In genomic region chr5:140145818-140146522, GRCh38 we compare ENCODE assay signal across 8 cellular contexts. TPM values are rescaled to one million over a fixed set of nuclear protein-coding genes. Genes with fewer than 3 reads are reported as not detected.
DNase-seq lines count a peak whose midpoint lies in the region; ATAC-seq, FAIRE-seq and TF ChIP-seq lines count a peak whose summit lies in the region.

No MANE protein-coding gene starts in this region.

- BruUV-seq in GM12878 (replicated peaks; lab: Mats Ljungman, UMichigan), result no TSS peak

- no peak for TF ChIP-seq EP300 in GM12878 (IDR thresholded peaks at IDR 0.05; ENCODE audit: borderline replicate concordance in 1 of 2, control insufficient read depth in 1 of 2, low read depth in 2 of 2, low read length in 2 of 2)

- peaks cover 31% of the 10 kb centered on the region for H3K27me3 Mint-ChIP-seq in T-helper 2 cell treated with Interferon-gamma antibody and Interleukin-4, amounts not matched to agents 5 μg/mL and 100 μg/mL, for 36 hours (ENCODE audit: low read depth)

- intact Hi-C loops in GM12878 (cut with micrococcal nuclease; ENCODE audit: unreplicated experiment), result loop anchor here (2.0 kb wide), 1 partner anchor 29 kb away; no protein-coding TSS in a partner anchor

- H3K79me2 ChIP-seq in GM12878 (ENCODE audit: control insufficient read depth, insufficient read depth, low read length), result no peaks in the 10 kb centered on the region

- H3K27ac Mint-ChIP-seq in T-helper 2 cell treated with Interferon-gamma antibody and Interleukin-4, amounts not matched to agents 5 μg/mL and 100 μg/mL, for 36 hours, result no peak overlapping the region

- POLR2A ChIA-PET in GM12878 (lab: Charles Lee) (interaction anchor here (1.4 kb wide), 1 partner anchor 25 kb away, joined by 3 read pairs; no protein-coding TSS in a partner anchor), HEK293T (lab: Yijun Ruan, JAX) (interaction anchor here (0.7 to 1.0 kb wide), 2 partner anchors 23 to 38 kb away, joined by 3 to 4 read pairs; no protein-coding TSS in a partner anchor)

- H3K27ac ChIP-seq in GM12878 (ENCODE audit: control insufficient read depth, insufficient read depth), result no peak overlapping the region

- SMC1A ChIA-PET in GM12878 (lab: Charles Lee; ENCODE audit: uncharacterized antibody, unreplicated experiment), result interaction anchor here (0.7 to 2.2 kb wide), 12 partner anchors 9 to 145 kb away, joined by 3 to 9 read pairs (median 3); no protein-coding TSS in a partner anchor

- H3K36me3 Mint-ChIP-seq in T-helper 2 cell treated with Interferon-gamma antibody and Interleukin-4, amounts not matched to agents 5 μg/mL and 100 μg/mL, for 36 hours (ENCODE audit: low read depth), result peaks cover 2% of the 10 kb centered on the region

- H3K4me3 Mint-ChIP-seq in T-helper 2 cell treated with Interferon-gamma antibody and Interleukin-4, amounts not matched to agents 5 μg/mL and 100 μg/mL, for 36 hours, result no peak overlapping the region

- in situ Hi-C loops in GM12878 (cut with MboI), result no loop called here

- CTCF ChIA-PET in GM12878 (lab: Yijun Ruan, JAX) (interaction anchor here (0.7 to 19.8 kb wide), 20 partner anchors 8 to 359 kb away, joined by 3 to 353 read pairs (median 4); no protein-coding TSS in a partner anchor), HEK293T (lab: Yijun Ruan, JAX) (interaction anchor here (2.7 kb wide), 1 partner anchor 9 kb away, joined by 15 read pairs; no protein-coding TSS in a partner anchor)

- no peaks in the 10 kb centered on the region for H3K36me3 ChIP-seq in GM12878 (ENCODE audit: control insufficient read depth in 2 of 2, insufficient read depth in 2 of 2, low read length in 1 of 2)

- peak; percentile 53 for DNase-seq in T-helper 2 cell treated with Interferon-gamma antibody and Interleukin-4, amounts not matched to agents 5 μg/mL and 100 μg/mL, for 36 hours (ENCODE audit: low spot score)
- DNase-seq in GM12878 (ENCODE audit: low read depth, low spot score) (no peak), hypothalamus (lab: John Stamatoyannopoulos, UW) (peak in 36 of 51 donors; percentile 19 to 77 (median 42)), renal cortical epithelial cell (ENCODE audit: low read depth) (peak; percentile 28), NCI-H82 (lab: John Stamatoyannopoulos, UW) (no peak), HEK293T (ENCODE audit: extremely low spot score) (no peak)

- H3K4me1 ChIP-seq in GM12878 (ENCODE audit: control insufficient read depth, insufficient read depth, low read length), result peaks cover 6% of the 10 kb centered on the region; the same call in 1 of the 2 replicates

- RAD21 ChIA-PET in GM12878 (lab: Charles Lee; ENCODE audit: unreplicated experiment), result interaction anchor here (0.7 to 2.3 kb wide), 7 partner anchors 10 to 72 kb away, joined by 3 to 11 read pairs (median 5); no protein-coding TSS in a partner anchor

- 8% methylated on average over 57 of the region's 64 CpGs for WGBS in GM12878 (ENCODE audit: insufficient coverage, insufficient replicate concordance, low lambda C conversion rate, missing lambda C conversion rate)

- H3K4me3 ChIP-seq in GM08714 (ENCODE audit: low read length), result peak overlapping the region; percentile 7; the same call in 1 of the 2 replicates
- peak overlapping the region; percentile 23; the same call in 1 of the 2 replicates for H3K4me3 ChIP-seq in GM12878

- peaks cover 4% of the 10 kb centered on the region; the same call in 1 of the 2 replicates for H4K20me1 ChIP-seq in GM12878 (ENCODE audit: control insufficient read depth, insufficient read depth)

- TF ChIP-seq CTCF in GM12878 (IDR thresholded peaks at IDR 0.05 in 2 of 3, conservative IDR thresholded peaks at IDR 0.05 in 1 of 3; ENCODE audit: control insufficient read depth in 2 of 3, extremely low read depth in 1 of 3, insufficient read depth in 1 of 3, low read depth in 3 of 3, low read length in 3 of 3), result peak; percentile 51 to 58 (median 57); a peak in 5 of 6 replicates

- FAIRE-seq in GM12878 (lab: Jason Lieb, UNC), result no peak

- no peak for TF ChIP-seq POLR2A in GM12878 (IDR thresholded peaks at IDR 0.05; ENCODE audit: low read depth, low read length)

- ATAC-seq in HG03159 (IDR thresholded peaks at IDR 0.05; ENCODE audit: unreplicated experiment), result peak; percentile 55
- peak; percentile 91 for ATAC-seq in GM12878

- no peak overlapping the region for H2AFZ ChIP-seq in GM12878 (ENCODE audit: control insufficient read depth, low read depth, low read length)

- no peak overlapping the region for H3K9ac ChIP-seq in GM12878 (ENCODE audit: control insufficient read depth, insufficient read depth, low read length)

- peaks cover 6% of the 10 kb centered on the region in 2 experiments; a peak in 3 of 4 replicates for H3K27me3 ChIP-seq in GM12878 (replicated peaks in 1 of 2; ENCODE audit: control insufficient read depth in 2 of 2, insufficient read depth in 2 of 2, low read length in 1 of 2)

- peaks cover 5% of the 10 kb centered on the region for H3K4me1 Mint-ChIP-seq in T-helper 2 cell treated with Interferon-gamma antibody and Interleukin-4, amounts not matched to agents 5 μg/mL and 100 μg/mL, for 36 hours (ENCODE audit: low read depth)

- H3K4me2 ChIP-seq in GM12878 (ENCODE audit: control insufficient read depth, insufficient read depth), result peak overlapping the region; percentile 43

- H3K9me3 ChIP-seq in GM12878 (replicated peaks; ENCODE audit: control insufficient read depth, insufficient read depth, low read length), result no peaks in the 10 kb centered on the region

- TF ChIP-seq RAD21 in GM12878 (IDR thresholded peaks at IDR 0.05; ENCODE audit: insufficient read depth, low read depth, low read length), result 0 out of 2 replicates have a peak, but pooled peaks have one; percentile 6

- no peaks in the 10 kb centered on the region for H3K9me3 Mint-ChIP-seq in T-helper 2 cell treated with Interferon-gamma antibody and Interleukin-4, amounts not matched to agents 5 μg/mL and 100 μg/mL, for 36 hours

TF ChIP-seq in GM12878, 131 proteins besides CTCF, POLR2A, EP300 and RAD21 (continues in another document):
- peak; percentile 47 for TF ChIP-seq SUZ12 (IDR thresholded peaks at IDR 0.05; ENCODE audit: unreplicated experiment)

TF ChIP-seq in HEK293T, 16 proteins besides CTCF, POLR2A, EP300 and RAD21 (continues in another document):
- TF ChIP-seq L3MBTL2 (conservative IDR thresholded peaks at IDR 0.05), result no peak
- no peak for TF ChIP-seq NFRKB (IDR thresholded peaks at IDR 0.05)

RNA-seq across cellular contexts. Expression of gene IGIP, which starts 20.2 kb away (rescaled TPM):
- 5.8 and 6.6 TPM in 2 replicates for total RNA-seq in GM12878 (2013; cell fraction: nucleolus; rRNA removed)
- total RNA-seq in GM12878 (2014; rRNA removed) (2.4 and 2.7 TPM in 2 replicates), GM12878 (2014; rRNA removed; fragmentation: Illumina TruSeq; extraction: Trizol) (2.5 and 3.4 TPM in 2 replicates), GM12878 (2021) (2.7 and 3.1 TPM in 2 replicates), renal cortical epithelial cell (4.5 and 17.2 TPM in 2 replicates)
- 1.1 TPM for polyA plus RNA-seq in GM12878 (2011; ENCODE audit: low read depth)
- polyA plus RNA-seq in GM12878 (2011; rRNA removed) (2.7 and 3.7 TPM in 2 replicates), GM12878 (2014; fragmentation: Illumina TruSeq; extraction: Trizol) (3.3 and 3.6 TPM in 2 replicates), GM12878 (2014; fragmentation: Nextera tagmentation; extraction: Ambion mirVana) (1 to 10 TPM in 1 of 2 experiments, under 1 TPM in 1; 0.58 to 1.2 TPM), GM12878 (2014; rRNA removed) (1.4 TPM in 2 replicates), GM12878 (2016; fragmentation: Nextera tagmentation; extraction: Ambion mirVana) (under 1 TPM; 0.64 to 0.72 TPM)
- 0.84 and 0.94 TPM in 2 replicates for polyA plus RNA-seq in GM12878 (2011; cell fraction: cytosol; rRNA removed)
- 3.7 and 4.6 TPM in 2 replicates for polyA plus RNA-seq in GM12878 (2011; cell fraction: nucleus; rRNA removed)
- 1.1 and 2.9 TPM in 2 replicates for polyA plus RNA-seq in GM12878 (2012)
- 1.8 and 2.5 TPM in 2 replicates for polyA minus RNA-seq in GM12878 (2011; rRNA and poly(A)+ RNA removed)
- polyA minus RNA-seq in GM12878 (2011; cell fraction: cytosol; rRNA and poly(A)+ RNA removed), result 0.53 and 0.73 TPM in 2 replicates
- 2.5 and 4.2 TPM in 2 replicates for polyA minus RNA-seq in GM12878 (2011; cell fraction: nucleus; rRNA and poly(A)+ RNA removed)

RNA-seq across cellular contexts. Expression of gene CYSTM1, which starts 29.0 kb away (rescaled TPM):
- 34.5 and 44.8 TPM in 2 replicates for total RNA-seq in GM12878 (2013; cell fraction: nucleolus; rRNA removed)
- total RNA-seq in GM12878 (2014; rRNA removed) (97.8 and 105 TPM in 2 replicates), GM12878 (2014; rRNA removed; fragmentation: Illumina TruSeq; extraction: Trizol) (81.4 and 90.2 TPM in 2 replicates), GM12878 (2021) (52.7 and 59.8 TPM in 2 replicates), renal cortical epithelial cell (27.0 and 30.0 TPM in 2 replicates)
- polyA plus RNA-seq in GM12878 (2011; ENCODE audit: low read depth), result 17.8 TPM
- polyA plus RNA-seq in GM12878 (2011; rRNA removed) (91.3 and 120 TPM in 2 replicates), GM12878 (2014; fragmentation: Illumina TruSeq; extraction: Trizol) (71.3 and 92.5 TPM in 2 replicates), GM12878 (2014; fragmentation: Nextera tagmentation; extraction: Ambion mirVana) (100 to 1,000 TPM; 204 to 261 TPM), GM12878 (2014; rRNA removed) (103 and 112 TPM in 2 replicates), GM12878 (2016; fragmentation: Nextera tagmentation; extraction: Ambion mirVana) (10 to 100 TPM; 67.5 to 85.4 TPM)
- 134 and 170 TPM in 2 replicates for polyA plus RNA-seq in GM12878 (2011; cell fraction: cytosol; rRNA removed)
- 71.6 and 92.3 TPM in 2 replicates for polyA plus RNA-seq in GM12878 (2011; cell fraction: nucleus; rRNA removed)
- 43.8 and 51.9 TPM in 2 replicates for polyA plus RNA-seq in GM12878 (2012)
- 41.5 and 88.5 TPM in 2 replicates for polyA minus RNA-seq in GM12878 (2011; rRNA and poly(A)+ RNA removed)
- polyA minus RNA-seq in GM12878 (2011; cell fraction: cytosol; rRNA and poly(A)+ RNA removed), result 33.9 and 36.2 TPM in 2 replicates
- polyA minus RNA-seq in GM12878 (2011; cell fraction: nucleus; rRNA and poly(A)+ RNA removed), result 27.4 and 35.2 TPM in 2 replicates

RNA-seq across cellular contexts. Expression of gene PURA, which starts 32.1 kb away (rescaled TPM):
- 17.7 and 18.3 TPM in 2 replicates for total RNA-seq in GM12878 (2013; cell fraction: nucleolus; rRNA removed)
- total RNA-seq in GM12878 (2014; rRNA removed) (11.7 and 11.9 TPM in 2 replicates), GM12878 (2014; rRNA removed; fragmentation: Illumina TruSeq; extraction: Trizol) (6.3 and 6.9 TPM in 2 replicates), GM12878 (2021) (11.8 TPM in 2 replicates), renal cortical epithelial cell (6.1 and 22.4 TPM in 2 replicates)
- 0.76 TPM for polyA plus RNA-seq in GM12878 (2011; ENCODE audit: low read depth)
- polyA plus RNA-seq in GM12878 (2011; rRNA removed) (4.9 and 6.8 TPM in 2 replicates), GM12878 (2014; fragmentation: Illumina TruSeq; extraction: Trizol) (6.7 and 7.8 TPM in 2 replicates), GM12878 (2014; fragmentation: Nextera tagmentation; extraction: Ambion mirVana) (1 to 10 TPM; 3.7 to 4.1 TPM), GM12878 (2014; rRNA removed) (5.9 and 7.5 TPM in 2 replicates), GM12878 (2016; fragmentation: Nextera tagmentation; extraction: Ambion mirVana) (1 to 10 TPM; 3.3 to 5.6 TPM)
- polyA plus RNA-seq in GM12878 (2011; cell fraction: cytosol; rRNA removed), result 2.0 and 2.1 TPM in 2 replicates
- 4.1 and 5.4 TPM in 2 replicates for polyA plus RNA-seq in GM12878 (2011; cell fraction: nucleus; rRNA removed)
- 2.4 and 4.8 TPM in 2 replicates for polyA plus RNA-seq in GM12878 (2012)
- polyA minus RNA-seq in GM12878 (2011; rRNA and poly(A)+ RNA removed), result 4.6 and 4.9 TPM in 2 replicates
- 3.6 and 4.1 TPM in 2 replicates for polyA minus RNA-seq in GM12878 (2011; cell fraction: cytosol; rRNA and poly(A)+ RNA removed)
- 7.7 and 13.3 TPM in 2 replicates for polyA minus RNA-seq in GM12878 (2011; cell fraction: nucleus; rRNA and poly(A)+ RNA removed)

Comparison
In these comparisons a context has a peak if more than half of its experiments do, and no peak if none do; other contexts are left out.
1. DNase-seq: peak in T-helper 2 cell treated with Interferon-gamma antibody and Interleukin-4, amounts not matched to agents 5 μg/mL and 100 μg/mL, for 36 hours (single experiment), hypothalamus (36 of 51) and renal cortical epithelial cell (single experiment); none in GM12878 (single experiment), NCI-H82 (single experiment) and HEK293T (single experiment).